Comparison of ENCODE assay signal across 7 cellular contexts in genomic region chr9:120868676-120869359, GRCh38. TPM values are rescaled to one million over a fixed set of nuclear protein-coding genes. Genes with fewer than 3 reads are reported as not detected.
DNase-seq lines count a peak whose midpoint lies in the region; ATAC-seq, FAIRE-seq and TF ChIP-seq lines count a peak whose summit lies in the region.

No MANE protein-coding gene starts in this region.

- peak overlapping the region; percentile 67 for H3K27ac ChIP-seq in colonic mucosa

- no peak for TF ChIP-seq CTCF in colonic mucosa (IDR thresholded peaks at IDR 0.05)

- no peaks in the 10 kb centered on the region for H3K27me3 ChIP-seq in colonic mucosa

- FAIRE-seq in GM12891 (lab: Jason Lieb, UNC) = no peak

- TF ChIP-seq POLR2A in GM12891 (IDR thresholded peaks at IDR 0.05; ENCODE audit: low read depth, low read length) = no peak

- no peaks in the 10 kb centered on the region for H3K36me3 ChIP-seq in colonic mucosa

- DNase-seq in GM12891 (ENCODE audit: insufficient read length, low spot score) = peak; percentile 91
- peak; percentile 83 to 94 for DNase-seq in NCI-H187 (lab: John Stamatoyannopoulos, UW)
- peak; percentile 97 to 99 for DNase-seq in activated CD4-positive, alpha-beta T cell treated with anti-CD3 and anti-CD28 coated beads for 4 hours
- DNase-seq in colonic mucosa = peak; percentile 99
- peak; percentile 97 for DNase-seq in left kidney (ENCODE audit: low read depth, low spot score)
- DNase-seq in stimulated activated CD4-positive, alpha-beta T cell treated with anti-CD3 and anti-CD28 coated beads, Interleukin-1b, Interleukin-23, amount 100 ng/mL, for 48 hours = peak; percentile 97

- intact Hi-C loops in colonic mucosa (cut with DNase I) = loop anchor here (5.0 kb wide), 1 partner anchor 68 kb away; no protein-coding TSS in a partner anchor

- peak; percentile 89 for ATAC-seq in HG02623 (IDR thresholded peaks at IDR 0.05; ENCODE audit: unreplicated experiment)

- no peaks in the 10 kb centered on the region for H3K9me3 ChIP-seq in colonic mucosa

- peaks cover 9% of the 10 kb centered on the region for H3K4me1 ChIP-seq in colonic mucosa

- H3K4me3 ChIP-seq in colonic mucosa = peak overlapping the region; percentile 42

- H3K9ac ChIP-seq in colonic mucosa (ENCODE audit: low read depth in 2 of 2, low read length in 2 of 2) = peak overlapping the region; percentile 75 to 79

TF ChIP-seq in GM12891, 5 proteins besides CTCF, POLR2A, EP300 and RAD21:
- no peak for TF ChIP-seq TAF1 (IDR thresholded peaks at IDR 0.05; ENCODE audit: low read depth, low read length)
- TF ChIP-seq PAX5 (IDR thresholded peaks at IDR 0.05; ENCODE audit: insufficient read depth, low read length, severe bottlenecking) = no peak
- TF ChIP-seq POLR2AphosphoS5 (IDR thresholded peaks at IDR 0.05; ENCODE audit: low read depth, low read length) = no peak
- TF ChIP-seq SPI1 (IDR thresholded peaks at IDR 0.05; ENCODE audit: low read depth, low read length) = no peak
- TF ChIP-seq POU2F2 (IDR thresholded peaks at IDR 0.05; ENCODE audit: low read depth, low read length) = no peak

RNA-seq across cellular contexts. Expression of gene PHF19, which starts 8.2 kb away (rescaled TPM):
- 65.4 TPM for polyA plus RNA-seq in GM12891 (2012; ENCODE audit: low read depth, missing spikeins)
- 10 to 100 TPM; 23.8 to 50.3 TPM for total RNA-seq in colonic mucosa

RNA-seq across cellular contexts. Expression of gene PSMD5, which starts 26.1 kb away (rescaled TPM):
- 12.0 TPM for polyA plus RNA-seq in GM12891 (2012; ENCODE audit: low read depth, missing spikeins)
- total RNA-seq in colonic mucosa = 10 to 100 TPM; 33.2 to 60.2 TPM

RNA-seq across cellular contexts. Expression of gene TRAF1, which starts 57.8 kb away (rescaled TPM):
- 107 TPM for polyA plus RNA-seq in GM12891 (2012; ENCODE audit: low read depth, missing spikeins)
- 1 to 10 TPM; 1.5 to 3.1 TPM for total RNA-seq in colonic mucosa

Comparison
In these comparisons a context has a peak if more than half of its experiments do, and no peak if none do; other contexts are left out.
1. Peak in every context shown above with its lines: DNase-seq, ATAC-seq, H3K4me3 ChIP-seq and H3K27ac ChIP-seq.